Comparison of ENCODE assay signal across 8 cellular contexts in the genomic region with DNA sequence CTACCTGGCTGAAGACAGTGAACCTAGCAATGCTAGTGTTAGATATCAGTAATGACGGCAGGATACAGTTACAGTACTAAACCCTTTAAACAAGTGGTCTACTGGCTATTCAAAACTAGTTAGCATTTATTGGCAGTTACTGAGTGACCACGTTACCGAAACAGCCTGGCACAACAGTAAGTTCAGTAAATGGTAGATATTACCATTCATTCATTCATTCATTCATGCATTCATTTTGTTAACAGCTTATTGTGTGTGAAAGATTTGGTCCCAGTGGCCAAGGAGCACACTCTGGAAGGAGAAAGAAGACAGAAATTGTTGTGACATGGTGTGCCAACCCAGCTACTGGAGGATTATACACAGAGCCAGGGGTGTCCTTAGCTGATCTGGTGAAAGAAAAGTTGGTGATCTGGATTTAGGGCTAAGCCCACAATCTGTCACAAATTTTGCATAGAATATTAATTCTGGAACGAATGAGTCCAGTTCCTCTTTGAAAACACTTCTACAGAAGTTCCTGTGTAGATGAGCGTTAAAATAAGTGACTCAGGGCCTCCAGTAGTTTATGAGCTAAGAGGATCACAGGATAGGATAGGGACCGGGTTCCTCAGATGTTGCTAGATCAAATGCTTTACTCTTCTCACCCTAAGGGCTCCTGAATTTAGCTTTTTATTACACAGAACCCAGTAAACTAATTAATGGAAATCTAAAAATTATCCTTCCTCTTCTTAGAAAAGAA.
DNase-seq lines count a peak whose midpoint lies in the region; ATAC-seq and TF ChIP-seq lines count a peak whose summit lies in the region.

No MANE protein-coding gene starts in this region.

- no peaks in the 10 kb centered on the region for H3K27me3 Mint-ChIP-seq in Calu3 (ENCODE audit: unreplicated experiment)

- H3K4me3 ChIP-seq in coronary artery: peak overlapping the region; percentile 75
- peak overlapping the region; percentile 93 for H3K4me3 ChIP-seq in osteoblast (ENCODE audit: insufficient read depth, low read length)

- CTCF ChIA-PET in Calu3 (lab: Charles Lee): interaction anchor here (0.6 to 2.0 kb wide), 2 partner anchors 10 to 121 kb away, joined by 5 to 6 read pairs; no protein-coding TSS in a partner anchor
- CTCF ChIA-PET in GM10248 (lab: Yijun Ruan, JAX): interaction anchor here (1.5 to 2.8 kb wide), 2 partner anchors 9 to 12 kb away, joined by 6 to 12 read pairs; no protein-coding TSS in a partner anchor

- TF ChIP-seq CTCF in Calu3 (IDR thresholded peaks at IDR 0.05; ENCODE audit: unreplicated experiment) (no peak), coronary artery (IDR thresholded peaks at IDR 0.05) (no peak), osteoblast (IDR thresholded peaks at IDR 0.05; ENCODE audit: extremely low read depth, low read depth, low read length) (no peak), GM10248 (IDR thresholded peaks at IDR 0.05; ENCODE audit: control extremely low read depth, extremely low read depth, low read depth, missing control alignments) (no peak)

- H3K4me1 ChIP-seq in osteoblast (ENCODE audit: insufficient read depth, low read length): peaks cover 29% of the 10 kb centered on the region

- peak overlapping the region; percentile 81 for H3K4me2 ChIP-seq in osteoblast (ENCODE audit: insufficient read depth, low read length)

- peaks cover 7% of the 10 kb centered on the region for H3K4me1 Mint-ChIP-seq in Calu3 (ENCODE audit: low read depth, unreplicated experiment)

- H2AFZ ChIP-seq in osteoblast (ENCODE audit: low read length): peak overlapping the region; percentile 71

- intact Hi-C loops in Calu3 (cut with micrococcal nuclease; ENCODE audit: unreplicated experiment): loop anchor here (2.0 kb wide), 1 partner anchor 14 kb away; no protein-coding TSS in a partner anchor

- H3K4me3 Mint-ChIP-seq in Calu3 (ENCODE audit: low read depth, unreplicated experiment): peak overlapping the region; percentile 77

- peaks cover 11% of the 10 kb centered on the region for H3K36me3 ChIP-seq in osteoblast (ENCODE audit: insufficient read depth, low read length)

- DNase-seq in Calu3 (no peak), MV-4-11 (lab: John Stamatoyannopoulos, UW) (peak; percentile 3), coronary artery (ENCODE audit: low spot score) (no peak), osteoblast (ENCODE audit: insufficient read length, low spot score, missing footprints) (no peak), GM10248 (ENCODE audit: extremely low spot score) (no peak)
- DNase-seq in stimulated activated CD4-positive, alpha-beta T cell treated with anti-CD3 and anti-CD28 coated beads, Interleukin-4, amount 100 ng/mL, for 4 hours: no peak

- H3K79me2 ChIP-seq in osteoblast (ENCODE audit: insufficient read depth, low read length): peaks cover 45% of the 10 kb centered on the region

- H3K9me3 ChIP-seq in osteoblast (ENCODE audit: low read depth, low read length): no peaks in the 10 kb centered on the region

- POLR2A ChIA-PET in GM10248 (lab: Yijun Ruan, JAX): no interaction called here

- BruUV-seq in Calu3 (replicated peaks; lab: Mats Ljungman, UMichigan): no TSS peak

- ATAC-seq in GM19463 (IDR thresholded peaks at IDR 0.05; ENCODE audit: unreplicated experiment) (no peak), HG03135 (IDR thresholded peaks at IDR 0.05; ENCODE audit: unreplicated experiment) (no peak)

- H3K36me3 Mint-ChIP-seq in Calu3 (ENCODE audit: insufficient read depth, unreplicated experiment): peaks cover 18% of the 10 kb centered on the region

- H3K27me3 ChIP-seq in osteoblast (ENCODE audit: insufficient read depth, low read length): no peaks in the 10 kb centered on the region

- H4K20me1 ChIP-seq in osteoblast (ENCODE audit: insufficient read depth, low read length): peaks cover 31% of the 10 kb centered on the region

- no peak overlapping the region for H3K27ac Mint-ChIP-seq in Calu3 (ENCODE audit: unreplicated experiment)

- peak overlapping the region; percentile 95 to 98 for H3K27ac ChIP-seq in coronary artery
- peak overlapping the region; percentile 88 for H3K27ac ChIP-seq in osteoblast (ENCODE audit: low read depth, low read length)

- H3K9me3 Mint-ChIP-seq in Calu3 (ENCODE audit: low read depth, unreplicated experiment): no peaks in the 10 kb centered on the region
